Comparison of ENCODE assay signal across 32 cellular contexts in the genomic region with DNA sequence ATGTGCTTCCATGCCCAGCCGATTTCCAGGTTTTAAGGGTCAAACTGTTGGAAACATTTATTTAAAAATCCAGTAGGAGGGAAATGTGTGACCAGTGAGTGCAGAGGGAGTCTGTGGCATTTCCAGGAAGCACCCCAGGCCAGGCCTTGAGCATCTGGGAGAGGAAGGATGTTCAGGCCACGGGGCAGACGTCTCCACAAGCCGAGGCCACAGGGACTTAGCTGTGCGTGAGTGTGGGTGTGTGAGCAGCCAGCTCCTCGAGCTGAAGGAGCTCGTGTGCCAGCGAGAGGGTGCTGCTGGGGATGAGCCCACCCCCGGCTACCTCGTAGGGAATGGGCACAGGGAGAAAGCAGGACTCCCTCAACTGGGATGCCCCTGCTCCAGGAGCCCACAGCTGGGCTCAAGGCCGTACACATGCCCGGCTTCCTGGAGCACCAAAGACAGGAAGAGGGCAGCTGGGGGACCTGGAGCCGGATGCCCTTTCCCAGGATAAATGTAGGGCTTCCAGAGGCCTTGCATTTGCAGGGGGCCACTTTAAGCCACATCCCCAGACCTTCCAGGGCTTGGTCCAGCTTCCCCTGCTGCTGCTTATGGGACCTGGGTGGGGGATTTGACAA. TPM values are rescaled to one million over a fixed set of nuclear protein-coding genes. Genes with fewer than 3 reads are reported as not detected.
"Had no signal": no experiment of that assay in that cellular context is flagged by ENCODE, and none has a peak within 500 bp of the region (broad histone marks: within the 10 kb centered on the region; RNA-seq: fewer than 3 reads in every experiment).

No MANE protein-coding gene starts in this region.

- H3K36me3 Mint-ChIP-seq: activated naive CD8-positive, alpha-beta T cell treated with anti-CD3 and anti-CD28 coated beads, Interleukin-2, amount 10 ng/mL, durations not matched to agents 7 days and 5 days; brain; WTC11 had no signal

- H3K27ac ChIP-seq: ascending aorta, breast epithelium, coronary artery, foreskin keratinocyte, gastrocnemius medialis, heart left ventricle, VCaP had no signal

- DNase-seq: activated CD4-positive, alpha-beta memory T cell treated with anti-CD3 and anti-CD28 coated beads, Interleukin-2, amount 10 ng/mL, durations not matched to agents 7 days and 5 days; activated CD4-positive, alpha-beta T cell treated with anti-CD3 and anti-CD28 coated beads for 1 hour; activated CD4-positive, alpha-beta T cell treated with anti-CD3 and anti-CD28 coated beads for 4 hours; activated CD4-positive, alpha-beta T cell treated with anti-CD3 and anti-CD28 coated beads, Interleukin-2, amount 10 ng/mL, durations not matched to agents 7 days and 5 days; activated CD4-positive, alpha-beta T cell treated with anti-CD3 and anti-CD28 coated beads, Interleukin-2, amount 50 U/mL, for 4 hours; activated CD8-positive, alpha-beta memory T cell treated with anti-CD3 and anti-CD28 coated beads, Interleukin-2, amount 50 U/mL, for 48 hours; activated gamma-delta T cell; activated naive CD4-positive, alpha-beta T cell; activated naive CD4-positive, alpha-beta T cell treated with anti-CD3 and anti-CD28 coated beads, Interleukin-2, amount 10 ng/mL, durations not matched to agents 7 days and 5 days; activated naive CD8-positive, alpha-beta T cell treated with anti-CD3 and anti-CD28 coated beads, Interleukin-2, amount 10 ng/mL, durations not matched to agents 7 days and 5 days; activated T-cell treated with anti-CD3 and anti-CD28 coated beads for 4 hours; activated T-cell treated with anti-CD3 and anti-CD28 coated beads, Interleukin-2, amount 50 U/mL, for 24 hours; activated T-cell treated with anti-CD3 and anti-CD28 coated beads, Interleukin-2, amount 50 U/mL, for 72 hours; dorsolateral prefrontal cortex; effector memory CD4-positive, alpha-beta T cell; endodermal cell; foreskin keratinocyte; gastrocnemius medialis; glutamatergic neuron; heart left ventricle; T-helper 2 cell had no signal

- H3K9me3 Mint-ChIP-seq: activated CD4-positive, alpha-beta memory T cell treated with anti-CD3 and anti-CD28 coated beads, Interleukin-2, amount 10 ng/mL, durations not matched to agents 7 days and 5 days; activated CD4-positive, alpha-beta T cell treated with anti-CD3 and anti-CD28 coated beads, Interleukin-2, amount 10 ng/mL, durations not matched to agents 7 days and 5 days; activated naive CD4-positive, alpha-beta T cell treated with anti-CD3 and anti-CD28 coated beads, Interleukin-2, amount 10 ng/mL, durations not matched to agents 7 days and 5 days; activated naive CD4-positive, alpha-beta T cell treated with anti-CD3 and anti-CD28 coated beads, Interleukin-2, amount 50 U/mL, for 72 hours; activated naive CD8-positive, alpha-beta T cell treated with anti-CD3 and anti-CD28 coated beads, Interleukin-2, amount 10 ng/mL, durations not matched to agents 7 days and 5 days; activated T-cell treated with anti-CD3 and anti-CD28 coated beads, Interleukin-2, amount 50 U/mL, for 24 hours; activated T-cell treated with anti-CD3 and anti-CD28 coated beads, Interleukin-2, amount 50 U/mL, for 72 hours; brain; central memory CD8-positive, alpha-beta T cell; dendritic cell treated with granulocyte-macrophage colony-stimulating factor and Interleukin-4, amounts not matched to agents 40 ng/mL and 50 ng/mL, for 4 days; endodermal cell; WTC11 had no signal

- H3K4me1 Mint-ChIP-seq: activated CD4-positive, alpha-beta memory T cell treated with anti-CD3 and anti-CD28 coated beads, Interleukin-2, amount 10 ng/mL, durations not matched to agents 7 days and 5 days; activated naive CD4-positive, alpha-beta T cell treated with anti-CD3 and anti-CD28 coated beads, Interleukin-2, amount 10 ng/mL, durations not matched to agents 7 days and 5 days; central memory CD8-positive, alpha-beta T cell; endodermal cell; WTC11 had no signal

- ATAC-seq: activated T-cell treated with anti-CD3 and anti-CD28 coated beads, Interleukin-2, amount 50 U/mL, for 72 hours; esophagus mucosa; foreskin keratinocyte; gastrocnemius medialis; heart left ventricle; WTC11 had no signal

- H3K4me3 ChIP-seq: ascending aorta, breast epithelium, coronary artery, dorsolateral prefrontal cortex, gastrocnemius medialis, heart left ventricle had no signal

- H3K36me3 ChIP-seq: ascending aorta, breast epithelium, gastrocnemius medialis, heart left ventricle had no signal

- H3K4me3 Mint-ChIP-seq: activated CD4-positive, alpha-beta memory T cell treated with anti-CD3 and anti-CD28 coated beads, Interleukin-2, amount 10 ng/mL, durations not matched to agents 7 days and 5 days; activated CD4-positive, alpha-beta T cell treated with anti-CD3 and anti-CD28 coated beads, Interleukin-2, amount 10 ng/mL, durations not matched to agents 7 days and 5 days; activated naive CD4-positive, alpha-beta T cell treated with anti-CD3 and anti-CD28 coated beads, Interleukin-2, amount 10 ng/mL, durations not matched to agents 7 days and 5 days; activated naive CD8-positive, alpha-beta T cell treated with anti-CD3 and anti-CD28 coated beads, Interleukin-2, amount 10 ng/mL, durations not matched to agents 7 days and 5 days; activated T-cell treated with anti-CD3 and anti-CD28 coated beads, Interleukin-2, amount 50 U/mL, for 24 hours; activated T-cell treated with anti-CD3 and anti-CD28 coated beads, Interleukin-2, amount 50 U/mL, for 72 hours; brain; central memory CD8-positive, alpha-beta T cell; dendritic cell treated with granulocyte-macrophage colony-stimulating factor and Interleukin-4, amounts not matched to agents 40 ng/mL and 50 ng/mL, for 4 days; endodermal cell; WTC11 had no signal

- H3K9me3 ChIP-seq: ascending aorta, breast epithelium, gastrocnemius medialis, heart left ventricle had no signal

- H3K4me1 ChIP-seq: breast epithelium, foreskin keratinocyte had no signal

- H3K27ac Mint-ChIP-seq: activated CD4-positive, alpha-beta memory T cell treated with anti-CD3 and anti-CD28 coated beads, Interleukin-2, amount 10 ng/mL, durations not matched to agents 7 days and 5 days; activated CD4-positive, alpha-beta T cell treated with anti-CD3 and anti-CD28 coated beads, Interleukin-2, amount 10 ng/mL, durations not matched to agents 7 days and 5 days; activated naive CD4-positive, alpha-beta T cell treated with anti-CD3 and anti-CD28 coated beads, Interleukin-2, amount 10 ng/mL, durations not matched to agents 7 days and 5 days; activated naive CD8-positive, alpha-beta T cell treated with anti-CD3 and anti-CD28 coated beads, Interleukin-2, amount 10 ng/mL, durations not matched to agents 7 days and 5 days; activated T-cell treated with anti-CD3 and anti-CD28 coated beads, Interleukin-2, amount 50 U/mL, for 24 hours; activated T-cell treated with anti-CD3 and anti-CD28 coated beads, Interleukin-2, amount 50 U/mL, for 72 hours; brain; dendritic cell treated with granulocyte-macrophage colony-stimulating factor and Interleukin-4, amounts not matched to agents 40 ng/mL and 50 ng/mL, for 4 days; endodermal cell; WTC11 had no signal

RNA-seq across cellular contexts. Expression of a gene that starts 12.5 kb away (rescaled TPM):
- total RNA-seq: ascending aorta, epithelial cell of proximal tubule, esophagus mucosa had no signal
- polyA plus RNA-seq: foreskin keratinocyte had no signal
